ENCODE assay signal across 1 cellular context in the genomic region with DNA sequence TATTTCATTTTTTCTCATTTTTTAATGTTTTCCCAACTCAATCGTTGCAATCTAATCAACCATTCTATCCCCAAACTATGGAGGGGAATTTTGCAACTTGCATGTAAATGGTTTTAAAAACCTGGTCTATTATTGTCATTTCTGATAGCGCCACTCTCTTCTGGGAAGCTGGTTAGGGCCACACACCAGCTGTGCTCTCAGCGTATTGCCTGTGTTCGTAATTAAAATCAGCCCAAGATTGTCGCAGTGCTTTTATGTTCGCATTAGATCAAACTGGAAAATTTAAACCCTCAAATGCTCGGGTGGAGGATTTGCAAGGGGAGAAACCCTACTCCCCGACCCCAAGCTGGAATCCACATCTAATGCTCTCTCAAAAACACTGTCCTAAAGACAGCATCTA.
TF ChIP-seq lines count a peak whose summit lies in the region.

No MANE protein-coding gene starts in this region.

TF ChIP-seq in H1, 55 proteins besides CTCF, POLR2A, EP300 and RAD21:
- TF ChIP-seq JUN (IDR thresholded peaks at IDR 0.05; ENCODE audit: low read depth, low read length) (no peak), FOSL1 (IDR thresholded peaks at IDR 0.05; ENCODE audit: insufficient read depth, low read depth, low read length) (no peak), POLR2AphosphoS5 (IDR thresholded peaks at IDR 0.05; ENCODE audit: low read depth, low read length) (no peak), TEAD4 (IDR thresholded peaks at IDR 0.05; ENCODE audit: low read depth, low read length) (no peak), TAF1 (IDR thresholded peaks at IDR 0.05; ENCODE audit: low read depth, low read length) (no peak), ZNF274 (IDR thresholded peaks at IDR 0.05; ENCODE audit: borderline replicate concordance, extremely low read depth, low read length) (no peak), MAX (IDR thresholded peaks at IDR 0.05) (no peak), SIX5 (IDR thresholded peaks at IDR 0.05; ENCODE audit: low read depth, low read length) (no peak), CBX8 (IDR thresholded peaks at IDR 0.05; ENCODE audit: borderline replicate concordance, low read depth, low read length) (no peak), USF2 (IDR thresholded peaks at IDR 0.05; ENCODE audit: low read length) (no peak), EGR1 (IDR thresholded peaks at IDR 0.05; ENCODE audit: borderline replicate concordance, low read depth, low read length) (no peak), GABPA (IDR thresholded peaks at IDR 0.05; ENCODE audit: borderline replicate concordance, insufficient read depth, low read length) (no peak), CHD2 (IDR thresholded peaks at IDR 0.05; ENCODE audit: low read length) (no peak), JUND (IDR thresholded peaks at IDR 0.05; ENCODE audit: low read length) (no peak)
TF ChIP-seq in H1: peak in this region for 0.
